In the genomic region with DNA sequence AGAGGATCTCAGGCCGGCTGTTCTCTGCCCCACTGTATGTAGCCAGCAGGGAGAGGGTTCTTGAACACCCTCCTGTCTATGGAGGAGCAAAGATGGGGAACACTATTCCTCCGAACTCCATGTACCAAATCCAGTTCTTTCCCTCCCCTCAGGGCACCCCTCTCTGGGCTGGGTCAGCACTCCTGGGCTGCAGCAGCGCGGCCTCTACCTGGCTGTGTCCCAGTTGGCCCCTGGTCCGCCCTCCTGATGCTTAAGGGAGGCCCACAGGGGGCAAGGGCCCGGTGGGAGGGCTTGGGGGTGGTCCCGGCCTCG, we compare ENCODE assay signal across 8 cellular contexts. TPM values are rescaled to one million over a fixed set of nuclear protein-coding genes. Genes with fewer than 3 reads are reported as not detected.
A peak's percentile ranks its signal among the peaks of the same experiment; 100 is the strongest.
DNase-seq lines count a peak whose midpoint lies in the region; ATAC-seq and TF ChIP-seq lines count a peak whose summit lies in the region.

No MANE protein-coding gene starts in this region.

- H3K4me3 ChIP-seq in SK-N-SH (ENCODE audit: low read depth in 2 of 2, low read length in 1 of 2) = peak overlapping the region; percentile 95 to 97
- peak overlapping the region; percentile 81 to 99 (median 92) for H3K4me3 ChIP-seq in heart right ventricle

- TF ChIP-seq CTCF in SK-N-SH (IDR thresholded peaks at IDR 0.05) (no peak), heart right ventricle (IDR thresholded peaks at IDR 0.05) (no peak)

- TF ChIP-seq RAD21 in SK-N-SH (IDR thresholded peaks at IDR 0.05; ENCODE audit: low read length) = no peak

- H3K9me3 ChIP-seq in SK-N-SH = no peaks in the 10 kb centered on the region
- no peaks in the 10 kb centered on the region for H3K9me3 ChIP-seq in heart right ventricle

- no peaks in the 10 kb centered on the region for H4K20me1 ChIP-seq in SK-N-SH (ENCODE audit: insufficient read depth)

- no peaks in the 10 kb centered on the region for H3K9me3 Mint-ChIP-seq in stimulated activated effector memory CD8-positive, alpha-beta T cell treated with anti-CD3 and anti-CD28 coated beads, Interleukin-12 subunit alpha, Interleukin-12 subunit beta, amount 100 ng/mL, for 72 hours

- 47% methylated on average over 5 of the region's 8 CpGs for WGBS in SK-N-SH (ENCODE audit: low lambda C conversion rate)
- 29 to 35% methylated on average over 8 of the region's 8 CpGs for WGBS in heart right ventricle, 2 donors

- peak overlapping the region; percentile 99 for H3K4me2 ChIP-seq in SK-N-SH

- peak overlapping the region; percentile 84; the same call in 1 of the 2 replicates for H3K9ac ChIP-seq in SK-N-SH

- peaks cover 40% of the 10 kb centered on the region for H3K79me2 ChIP-seq in SK-N-SH (ENCODE audit: insufficient read depth)

- H3K27me3 ChIP-seq in SK-N-SH (ENCODE audit: insufficient read depth) (no peaks in the 10 kb centered on the region), heart right ventricle (peaks cover 4 to 29% (median 23%) of the 10 kb centered on the region in 7 donors)

- no peaks in the 10 kb centered on the region for H3K9me2 ChIP-seq in SK-N-SH

- H3F3A ChIP-seq in SK-N-SH (replicated peaks; ENCODE audit: insufficient read depth) = peaks cover 3% of the 10 kb centered on the region

- peak overlapping the region; percentile 100 for H2AFZ ChIP-seq in SK-N-SH (ENCODE audit: low read depth)

- H3K4me1 Mint-ChIP-seq in stimulated activated effector memory CD8-positive, alpha-beta T cell treated with anti-CD3 and anti-CD28 coated beads, Interleukin-12 subunit alpha, Interleukin-12 subunit beta, amount 100 ng/mL, for 72 hours = peaks cover 20% of the 10 kb centered on the region

- peaks cover 41% of the 10 kb centered on the region for H3K36me3 Mint-ChIP-seq in stimulated activated effector memory CD8-positive, alpha-beta T cell treated with anti-CD3 and anti-CD28 coated beads, Interleukin-12 subunit alpha, Interleukin-12 subunit beta, amount 100 ng/mL, for 72 hours

- no peak for DNase-seq in SK-N-SH
- DNase-seq in heart right ventricle = no peak
- no peak for DNase-seq in stimulated activated effector memory CD8-positive, alpha-beta T cell treated with anti-CD3 and anti-CD28 coated beads, Interleukin-12 subunit alpha, Interleukin-12 subunit beta, amount 100 ng/mL, for 72 hours (ENCODE audit: low spot score in 2 of 2)
- no peak for DNase-seq in mesenteric fat pad (ENCODE audit: low spot score)
- no peak for DNase-seq in HEK293T (ENCODE audit: extremely low spot score)
- DNase-seq in central memory CD4-positive, alpha-beta T cell = no peak

- ATAC-seq in GM21423 (IDR thresholded peaks at IDR 0.05; ENCODE audit: unreplicated experiment) = peak; percentile 8
- peak in 4 of 8 donors; percentile 2 to 54 (median 16) for ATAC-seq in heart right ventricle
- peak; percentile 33 for ATAC-seq in stimulated activated effector memory CD8-positive, alpha-beta T cell treated with anti-CD3 and anti-CD28 coated beads, Interleukin-12 subunit alpha, Interleukin-12 subunit beta, amount 100 ng/mL, for 72 hours
- ATAC-seq in GM19467 (IDR thresholded peaks at IDR 0.05; ENCODE audit: unreplicated experiment) = no peak

- peaks cover 3 to 41% of the 10 kb centered on the region in 2 experiments; a peak in 3 of 4 replicates for H3K4me1 ChIP-seq in SK-N-SH (ENCODE audit: control insufficient read depth in 1 of 2, insufficient read depth in 2 of 2, low read depth in 1 of 2, low read length in 1 of 2)
- peaks cover under 1 to 50% (median 45%) of the 10 kb centered on the region in 9 donors for H3K4me1 ChIP-seq in heart right ventricle

- CTCF ChIA-PET in SK-N-SH (lab: Yijun Ruan, JAX) (no interaction called here), HEK293T (lab: Yijun Ruan, JAX) (no interaction called here)

- intact Hi-C loops in heart right ventricle (cut with DNase I) = loop anchor here in 4 of 10 donors (5.0 to 10.0 kb wide), 3 partner anchors 153 to 231 kb away; a partner anchor contains a TSS

- H3K36me3 ChIP-seq in SK-N-SH (replicated peaks in 1 of 2; ENCODE audit: control insufficient read depth in 1 of 2, insufficient read depth in 2 of 2, low read length in 1 of 2) (peaks cover 9 to 23% of the 10 kb centered on the region in 2 experiments), heart right ventricle (peaks cover 0 to 33% (median 14%) of the 10 kb centered on the region in 9 donors)

- H3K27ac ChIP-seq in SK-N-SH (ENCODE audit: low read depth in 2 of 2, low read length in 1 of 2) = peak overlapping the region in 1 of 2 experiments; percentile 91; a peak in 1 of 4 replicates
- H3K27ac ChIP-seq in heart right ventricle = peak overlapping the region; percentile 74 to 98 (median 90)

- TF ChIP-seq EP300 in SK-N-SH (IDR thresholded peaks at IDR 0.05; ENCODE audit: borderline replicate concordance in 1 of 2, low read depth in 1 of 2, low read length in 1 of 2) = no peak

- H3K27ac Mint-ChIP-seq in stimulated activated effector memory CD8-positive, alpha-beta T cell treated with anti-CD3 and anti-CD28 coated beads, Interleukin-12 subunit alpha, Interleukin-12 subunit beta, amount 100 ng/mL, for 72 hours = peak overlapping the region; percentile 96

- POLR2A ChIA-PET in SK-N-SH (lab: Yijun Ruan, JAX) = no interaction called here
- POLR2A ChIA-PET in HEK293T (lab: Yijun Ruan, JAX) = no interaction called here

- H3K4me3 Mint-ChIP-seq in stimulated activated effector memory CD8-positive, alpha-beta T cell treated with anti-CD3 and anti-CD28 coated beads, Interleukin-12 subunit alpha, Interleukin-12 subunit beta, amount 100 ng/mL, for 72 hours = peak overlapping the region; percentile 92

TF ChIP-seq in SK-N-SH, 30 proteins besides CTCF, POLR2A, EP300 and RAD21 (continues in another document):
- TF ChIP-seq ELF1 (IDR thresholded peaks at IDR 0.05) (no peak), MXI1 (IDR thresholded peaks at IDR 0.05; ENCODE audit: low read depth, low read length) (no peak), RXRA (IDR thresholded peaks at IDR 0.05; ENCODE audit: borderline replicate concordance, low read depth) (no peak), TCF12 (IDR thresholded peaks at IDR 0.05) (no peak), FOSL2 (IDR thresholded peaks at IDR 0.05; ENCODE audit: borderline replicate concordance, low read depth) (no peak), MEF2A (IDR thresholded peaks at IDR 0.05; ENCODE audit: borderline replicate concordance, low read depth) (no peak)
- TF ChIP-seq, protein P1, sequence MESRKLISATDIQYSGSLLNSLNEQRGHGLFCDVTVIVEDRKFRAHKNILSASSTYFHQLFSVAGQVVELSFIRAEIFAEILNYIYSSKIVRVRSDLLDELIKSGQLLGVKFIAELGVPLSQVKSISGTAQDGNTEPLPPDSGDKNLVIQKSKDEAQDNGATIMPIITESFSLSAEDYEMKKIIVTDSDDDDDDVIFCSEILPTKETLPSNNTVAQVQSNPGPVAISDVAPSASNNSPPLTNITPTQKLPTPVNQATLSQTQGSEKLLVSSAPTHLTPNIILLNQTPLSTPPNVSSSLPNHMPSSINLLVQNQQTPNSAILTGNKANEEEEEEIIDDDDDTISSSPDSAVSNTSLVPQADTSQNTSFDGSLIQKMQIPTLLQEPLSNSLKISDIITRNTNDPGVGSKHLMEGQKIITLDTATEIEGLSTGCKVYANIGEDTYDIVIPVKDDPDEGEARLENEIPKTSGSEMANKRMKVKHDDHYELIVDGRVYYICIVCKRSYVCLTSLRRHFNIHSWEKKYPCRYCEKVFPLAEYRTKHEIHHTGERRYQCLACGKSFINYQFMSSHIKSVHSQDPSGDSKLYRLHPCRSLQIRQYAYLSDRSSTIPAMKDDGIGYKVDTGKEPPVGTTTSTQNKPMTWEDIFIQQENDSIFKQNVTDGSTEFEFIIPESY (IDR thresholded peaks at IDR 0.05; ENCODE audit: borderline replicate concordance, low read depth) = no peak

TF ChIP-seq in HEK293T, 16 proteins besides CTCF, POLR2A, EP300 and RAD21:
- TF ChIP-seq ARNT (IDR thresholded peaks at IDR 0.05) = no peak

RNA-seq across cellular contexts. Expression of a gene that starts 0.5 kb away (rescaled TPM):
- polyA plus RNA-seq in SK-N-SH (2012; rRNA removed) (54.2 and 62.3 TPM in 2 replicates), heart right ventricle (10 to 100 TPM; 18.9 to 23.0 TPM)
- polyA plus RNA-seq in SK-N-SH (2012; cell fraction: cytosol; rRNA removed) = 34.6 and 47.4 TPM in 2 replicates
- polyA plus RNA-seq in SK-N-SH (2012; cell fraction: nucleus; rRNA removed) = 51.1 and 60.8 TPM in 2 replicates
- total RNA-seq in heart right ventricle (10 to 100 TPM; 11.0 to 24.3 (median 15.6) TPM), mesenteric fat pad (21.8 TPM)

RNA-seq across cellular contexts. Expression of a gene that starts 4.3 kb away (rescaled TPM):
- 1.0 and 1.2 TPM in 2 replicates for polyA plus RNA-seq in SK-N-SH (2012; rRNA removed)
- 0.17 and 0.30 TPM in 2 replicates for polyA plus RNA-seq in SK-N-SH (2012; cell fraction: cytosol; rRNA removed)
- 4.1 and 4.4 TPM in 2 replicates for polyA plus RNA-seq in SK-N-SH (2012; cell fraction: nucleus; rRNA removed)
- not detected for total RNA-seq in heart right ventricle
- under 1 TPM in 1 of 2 donors, not detected in 1; 0.06 TPM for polyA plus RNA-seq in heart right ventricle
- total RNA-seq in mesenteric fat pad = 0.35 TPM

RNA-seq across cellular contexts. Expression of a gene that starts 36.8 kb away (rescaled TPM):
- polyA plus RNA-seq in SK-N-SH (2012; rRNA removed) = 2.6 and 3.1 TPM in 2 replicates
- polyA plus RNA-seq in SK-N-SH (2012; cell fraction: cytosol; rRNA removed) = 1.6 and 2.6 TPM in 2 replicates
- polyA plus RNA-seq in SK-N-SH (2012; cell fraction: nucleus; rRNA removed) = 2.3 and 2.6 TPM in 2 replicates
- total RNA-seq in heart right ventricle = 1 to 10 TPM in 3 of 10 donors, under 1 TPM in 7; 0.53 to 2.0 (median 0.73) TPM
- polyA plus RNA-seq in heart right ventricle = under 1 TPM; 0.58 to 0.80 TPM
- total RNA-seq in mesenteric fat pad = 3.3 TPM
